Comparison of ENCODE assay signal across 35 cellular contexts in genomic region chr16:67271446-67271845, GRCh38. TPM values are rescaled to one million over a fixed set of nuclear protein-coding genes. Genes with fewer than 3 reads are reported as not detected.
DNase-seq lines count a peak whose midpoint lies in the region; ATAC-seq, FAIRE-seq and TF ChIP-seq lines count a peak whose summit lies in the region.
"Had no signal": no experiment of that assay in that cellular context is flagged by ENCODE, and none has a peak within 500 bp of the region (broad histone marks: within the 10 kb centered on the region; RNA-seq: fewer than 3 reads in every experiment).

No MANE protein-coding gene starts in this region.

- POLR2A ChIA-PET in K562 (lab: Yijun Ruan, JAX) = interaction anchor here (0.5 to 1.0 kb wide), 2 partner anchors 35 to 63 kb away, joined by 3 read pairs; no protein-coding TSS in a partner anchor

- H3K4me3 ChIP-seq in K562 (no peak overlapping the region), neuronal stem cell (ENCODE audit: low read length in 2 of 2) (no peak overlapping the region)
- H3K4me3 ChIP-seq: BLaER1 treated with 17β-estradiol and CSF1 and Interleukin-3, amounts not matched to agents 10 nM and 100 nM; SK-N-MC had no signal

- CTCF ChIA-PET in K562 (lab: Yijun Ruan, JAX; ENCODE audit: low intra/inter-chr PET ratio) = no interaction called here

- H4K8ac ChIP-seq in neuronal stem cell (ENCODE audit: low read depth, low read length) = no peak overlapping the region

- H3K9me1 ChIP-seq in K562 (ENCODE audit: control insufficient read depth, insufficient read depth, low read length) = no peaks in the 10 kb centered on the region

- H3K79me2 ChIP-seq in K562 (ENCODE audit: control insufficient read depth, insufficient read depth, low read length) = no peaks in the 10 kb centered on the region

- no peak overlapping the region for H3K4me3 Mint-ChIP-seq in natural killer cell treated with Interleukin-12 subunit alpha and Interleukin-12 subunit beta and Interleukin-15 and Interleukin-18, amount 100 ng/mL, for 72 hours
- no peak overlapping the region for H3K4me3 Mint-ChIP-seq in natural killer cell
- no peak overlapping the region for H3K4me3 Mint-ChIP-seq in stimulated activated effector memory CD8-positive, alpha-beta T cell treated with anti-CD3 and anti-CD28 coated beads, Interleukin-12 subunit alpha, Interleukin-12 subunit beta, amount 100 ng/mL, for 72 hours
- H3K4me3 Mint-ChIP-seq: CD4-positive, alpha-beta memory T cell had no signal

- no peak for FAIRE-seq in K562 (lab: Jason Lieb, UNC)
- FAIRE-seq: A204.1, G401.6, GM12891, GM19239, H1 had no signal

- H3K27me3 Mint-ChIP-seq in natural killer cell treated with Interleukin-12 subunit alpha and Interleukin-12 subunit beta and Interleukin-15 and Interleukin-18, amount 100 ng/mL, for 72 hours = no peaks in the 10 kb centered on the region
- H3K27me3 Mint-ChIP-seq in natural killer cell (ENCODE audit: low read depth in 2 of 2) = no peaks in the 10 kb centered on the region
- H3K27me3 Mint-ChIP-seq: CD4-positive, alpha-beta memory T cell had no signal

- H4K91ac ChIP-seq in neuronal stem cell (ENCODE audit: low read depth, low read length, poor library complexity) = no peak overlapping the region

- TF ChIP-seq POLR2A in K562 (conservative IDR thresholded peaks at IDR 0.05) = no peak

- ATAC-seq in natural killer cell treated with Interleukin-12 subunit alpha and Interleukin-12 subunit beta and Interleukin-15 and Interleukin-18, amount 100 ng/mL, for 72 hours = peak in 1 of 2 donors; percentile 37
- ATAC-seq in natural killer cell (no peak), K562 (no peak), HG02623 (IDR thresholded peaks at IDR 0.05; ENCODE audit: unreplicated experiment) (no peak)
- ATAC-seq in stimulated activated effector memory CD8-positive, alpha-beta T cell treated with anti-CD3 and anti-CD28 coated beads, Interleukin-12 subunit alpha, Interleukin-12 subunit beta, amount 100 ng/mL, for 72 hours = peak; percentile 16
- ATAC-seq: PC-3 had no signal

- no peaks in the 10 kb centered on the region for H4K20me1 ChIP-seq in K562 (replicated peaks; ENCODE audit: control insufficient read depth, insufficient read depth, low read length)

- H3K4me2 ChIP-seq in K562 (ENCODE audit: insufficient read depth, low read length) (no peak overlapping the region), neuronal stem cell (ENCODE audit: insufficient read depth, low read length, poor library complexity, severe bottlenecking) (no peak overlapping the region)
- H3K4me2 ChIP-seq: BLaER1 treated with 17β-estradiol and CSF1 and Interleukin-3, amounts not matched to agents 10 nM and 100 nM had no signal

- H3K9me3 ChIP-seq in K562 (replicated peaks; ENCODE audit: control insufficient read depth, insufficient read depth, low read depth, low read length) (no peaks in the 10 kb centered on the region), neuronal stem cell (replicated peaks in 1 of 2; ENCODE audit: control insufficient read depth in 2 of 2, insufficient read depth in 1 of 2, low read depth in 1 of 2, low read length in 2 of 2) (no peaks in the 10 kb centered on the region)
- H3K9me3 ChIP-seq: BLaER1 treated with 17β-estradiol and CSF1 and Interleukin-3, amounts not matched to agents 10 nM and 100 nM had no signal

- H3K14ac ChIP-seq in neuronal stem cell (ENCODE audit: low read length) = no peak overlapping the region

- peaks cover 2% of the 10 kb centered on the region for H3K36me3 Mint-ChIP-seq in natural killer cell treated with Interleukin-12 subunit alpha and Interleukin-12 subunit beta and Interleukin-15 and Interleukin-18, amount 100 ng/mL, for 72 hours
- peaks cover 3% of the 10 kb centered on the region for H3K36me3 Mint-ChIP-seq in natural killer cell
- peaks cover 31% of the 10 kb centered on the region for H3K36me3 Mint-ChIP-seq in stimulated activated effector memory CD8-positive, alpha-beta T cell treated with anti-CD3 and anti-CD28 coated beads, Interleukin-12 subunit alpha, Interleukin-12 subunit beta, amount 100 ng/mL, for 72 hours

- H3K36me3 ChIP-seq in K562 (ENCODE audit: control insufficient read depth, insufficient read depth, low read length) (peaks cover 15% of the 10 kb centered on the region; the same call in 1 of the 3 replicates), neuronal stem cell (replicated peaks in 1 of 2; ENCODE audit: control insufficient read depth in 2 of 2, insufficient read depth in 2 of 2, low read length in 2 of 2) (no peaks in the 10 kb centered on the region)

- TF ChIP-seq CTCF in natural killer cell (IDR thresholded peaks at IDR 0.05) (no peak), K562 (IDR thresholded peaks at IDR 0.05 in 2 of 3, conservative IDR thresholded peaks at IDR 0.05 in 1 of 3; ENCODE audit: insufficient read depth in 2 of 3, low read depth in 1 of 3, low read length in 3 of 3) (no peak)

- no peak overlapping the region for H2BK5ac ChIP-seq in neuronal stem cell (ENCODE audit: low read length)

- H3K27ac ChIP-seq in K562 (ENCODE audit: extremely low read depth, low read depth, low read length) (no peak overlapping the region), neuronal stem cell (replicated peaks; ENCODE audit: low read length) (no peak overlapping the region)
- H3K27ac ChIP-seq: BLaER1 treated with 17β-estradiol and CSF1 and Interleukin-3, amounts not matched to agents 10 nM and 100 nM; SK-N-MC had no signal

- H3K18ac ChIP-seq in neuronal stem cell (ENCODE audit: low read length) = no peak overlapping the region

- WGBS in K562 (ENCODE audit: insufficient coverage, low coverage, missing lambda C conversion rate) = 85% methylated on average over 4 of the region's 4 CpGs
- WGBS in neuronal stem cell (ENCODE audit: extremely low coverage in 2 of 2, insufficient read length in 2 of 2, insufficient replicate concordance in 1 of 2), 2 donors = no CpG with 5 or more reads among the region's 4 CpGs

- H3K79me1 ChIP-seq in neuronal stem cell (ENCODE audit: low read depth, low read length) = peaks cover 2% of the 10 kb centered on the region

- H2AK5ac ChIP-seq in neuronal stem cell (ENCODE audit: low read depth, low read length) = no peak overlapping the region

- H3K9me3 Mint-ChIP-seq in natural killer cell treated with Interleukin-12 subunit alpha and Interleukin-12 subunit beta and Interleukin-15 and Interleukin-18, amount 100 ng/mL, for 72 hours = no peaks in the 10 kb centered on the region
- no peaks in the 10 kb centered on the region for H3K9me3 Mint-ChIP-seq in natural killer cell
- H3K9me3 Mint-ChIP-seq in stimulated activated effector memory CD8-positive, alpha-beta T cell treated with anti-CD3 and anti-CD28 coated beads, Interleukin-12 subunit alpha, Interleukin-12 subunit beta, amount 100 ng/mL, for 72 hours = no peaks in the 10 kb centered on the region
- H3K9me3 Mint-ChIP-seq: CD4-positive, alpha-beta memory T cell had no signal

- no TSS peak for BruUV-seq in K562 (replicated peaks; lab: Mats Ljungman, UMichigan)

- no peak for TF ChIP-seq EP300 in K562 (IDR thresholded peaks at IDR 0.05; ENCODE audit: low read length)

- H2BK120ac ChIP-seq in neuronal stem cell (ENCODE audit: low read depth, low read length) = no peak overlapping the region

- peaks cover 3 to 5% of the 10 kb centered on the region in 2 donors for H3K4me1 Mint-ChIP-seq in natural killer cell treated with Interleukin-12 subunit alpha and Interleukin-12 subunit beta and Interleukin-15 and Interleukin-18, amount 100 ng/mL, for 72 hours (ENCODE audit: low read depth in 2 of 2)
- H3K4me1 Mint-ChIP-seq in natural killer cell = peaks cover 0 to 3% of the 10 kb centered on the region in 2 donors
- H3K4me1 Mint-ChIP-seq in stimulated activated effector memory CD8-positive, alpha-beta T cell treated with anti-CD3 and anti-CD28 coated beads, Interleukin-12 subunit alpha, Interleukin-12 subunit beta, amount 100 ng/mL, for 72 hours = peaks cover 4% of the 10 kb centered on the region

- H2BK15ac ChIP-seq in neuronal stem cell (ENCODE audit: low read length) = peak overlapping the region; percentile 75

- TF ChIP-seq RAD21 in K562 (CRISPR knock-in tag; conservative IDR thresholded peaks at IDR 0.05 in 1 of 2, IDR thresholded peaks at IDR 0.05 in 1 of 2) = no peak

- H3K27me3 ChIP-seq in K562 (ENCODE audit: control insufficient read depth in 2 of 2, insufficient read depth in 2 of 2, low read length in 2 of 2) (no peaks in the 10 kb centered on the region), neuronal stem cell (ENCODE audit: control insufficient read depth in 3 of 3, insufficient read depth in 3 of 3, low read depth in 1 of 3, low read length in 3 of 3) (peaks cover 0 to 3% (median 2%) of the 10 kb centered on the region in 3 experiments)
- H3K27me3 ChIP-seq: BLaER1 treated with 17β-estradiol and CSF1 and Interleukin-3, amounts not matched to agents 10 nM and 100 nM had no signal

- H2AFZ ChIP-seq in K562 (ENCODE audit: low read depth, low read length) (no peak overlapping the region), neuronal stem cell (ENCODE audit: low read length) (no peak overlapping the region)

- no peak overlapping the region for H3K27ac Mint-ChIP-seq in natural killer cell treated with Interleukin-12 subunit alpha and Interleukin-12 subunit beta and Interleukin-15 and Interleukin-18, amount 100 ng/mL, for 72 hours
- no peak overlapping the region for H3K27ac Mint-ChIP-seq in natural killer cell
- H3K27ac Mint-ChIP-seq in stimulated activated effector memory CD8-positive, alpha-beta T cell treated with anti-CD3 and anti-CD28 coated beads, Interleukin-12 subunit alpha, Interleukin-12 subunit beta, amount 100 ng/mL, for 72 hours = peak overlapping the region; percentile 37
- H3K27ac Mint-ChIP-seq: CD4-positive, alpha-beta memory T cell had no signal

- no peak overlapping the region for H2BK12ac ChIP-seq in neuronal stem cell (ENCODE audit: low read length)

- H3K4me1 ChIP-seq in K562 (replicated peaks in 1 of 2; ENCODE audit: control insufficient read depth in 2 of 2, insufficient read depth in 2 of 2, low read length in 2 of 2) = peaks cover 23 to 29% of the 10 kb centered on the region in 2 experiments
- no peaks in the 10 kb centered on the region for H3K4me1 ChIP-seq in neuronal stem cell (ENCODE audit: control insufficient read depth in 2 of 2, insufficient read depth in 1 of 2, low read depth in 1 of 2, low read length in 2 of 2)

- H3K23ac ChIP-seq in neuronal stem cell (ENCODE audit: low read depth, low read length, poor library complexity) = no peak overlapping the region

- DNase-seq in natural killer cell treated with Interleukin-12 subunit alpha and Interleukin-12 subunit beta and Interleukin-15 and Interleukin-18, amount 100 ng/mL, for 72 hours (ENCODE audit: low spot score) = peak; percentile 48
- no peak for DNase-seq in natural killer cell
- no peak for DNase-seq in K562 (ENCODE audit: extremely low read depth in 1 of 4, low spot score in 3 of 4)
- no peak for DNase-seq in neuronal stem cell (ENCODE audit: low spot score)
- DNase-seq in stimulated activated effector memory CD8-positive, alpha-beta T cell treated with anti-CD3 and anti-CD28 coated beads, Interleukin-12 subunit alpha, Interleukin-12 subunit beta, amount 100 ng/mL, for 72 hours (ENCODE audit: low spot score in 2 of 2) = no peak
- DNase-seq in C1 segment of cervical spinal cord (lab: John Stamatoyannopoulos, UW) = no peak
- no peak for DNase-seq in NCI-H1105 treated with DMSO at 0.1 percent for 48 hours (lab: John Stamatoyannopoulos, UW)
- DNase-seq: AML-193; CD4-positive, alpha-beta memory T cell; COR-L47; HCEC 1CT; KBM-7; MV-4-11; NCI-H1105; NCI-H146; NCI-H1930; NCI-H2107; NCI-H446; NCI-H524 treated with DMSO at 0.1 percent for 48 hours; NCI-H774; NK-92 treated with Interleukin-12 subunit alpha and Interleukin-12 subunit beta, amount 100 ng/mL, for 24 hours; PC-3; RPMI8226; SIG-M5 had no signal

- H3K4ac ChIP-seq in neuronal stem cell (ENCODE audit: low read length) = peak overlapping the region; percentile 66

- H3K9ac ChIP-seq in K562 (ENCODE audit: insufficient read depth in 1 of 2, low read depth in 2 of 2, low read length in 2 of 2) = 0 out of 4 replicates have a peak overlapping the region, but pooled peaks of 1 of the 2 experiments have one; percentile 31
- H3K9ac ChIP-seq in neuronal stem cell (ENCODE audit: low read depth, low read length, poor library complexity) = no peak overlapping the region
- H3K9ac ChIP-seq: BLaER1 treated with 17β-estradiol and CSF1 and Interleukin-3, amounts not matched to agents 10 nM and 100 nM had no signal

- intact Hi-C loops in natural killer cell (cut with micrococcal nuclease) (no loop called here), K562 (cut with micrococcal nuclease) (no loop called here)

- in situ Hi-C loops in K562 (cut with MboI) = no loop called here

RNA-seq across cellular contexts. Expression of gene PLEKHG4, which starts 7.9 kb away (rescaled TPM):
- 1 to 10 TPM; 5.8 to 8.7 TPM for total RNA-seq in natural killer cell treated with Interleukin-12 subunit alpha and Interleukin-12 subunit beta and Interleukin-15 and Interleukin-18, amount 100 ng/mL, for 72 hours
- total RNA-seq in natural killer cell (10 to 100 TPM in 1 of 3 donors, 1 to 10 TPM in 2; 6.8 to 14.7 (median 8.5) TPM), K562 (2014; rRNA removed) (25.2 and 30.8 TPM in 2 replicates), K562 (2014; rRNA removed; fragmentation: Illumina TruSeq; extraction: Trizol) (8.4 and 12.2 TPM in 2 replicates), K562 (2015; rRNA removed; fragmentation: Illumina TruSeq; extraction: Trizol) (17.1 and 17.9 TPM in 2 replicates), K562 (2021) (32.8 and 35.4 TPM in 2 replicates)
- total RNA-seq in K562 (2011; cell fraction: chromatin; rRNA removed; ENCODE audit: low replicate concordance) = 35.5 and 125 TPM in 2 replicates
- total RNA-seq in K562 (2011; cell fraction: nucleolus; rRNA removed) = 104 and 108 TPM in 2 replicates
- total RNA-seq in K562 (2011; cell fraction: nucleoplasm; rRNA removed) = 56.2 and 56.3 TPM in 2 replicates
- polyA plus RNA-seq in K562 (2011; rRNA removed) (25.3 and 38.6 TPM in 2 replicates), K562 (2014; fragmentation: Illumina TruSeq; extraction: Trizol) (14.9 and 23.8 TPM in 2 replicates), K562 (2014; fragmentation: Nextera tagmentation; extraction: Ambion mirVana) (1 to 10 TPM; 3.7 to 4.7 TPM), K562 (2014; rRNA removed) (33.5 and 36.8 TPM in 2 replicates)
- polyA plus RNA-seq in K562 (2011; cell fraction: cytosol; rRNA removed) = 31.4 and 51.4 TPM in 2 replicates
- polyA plus RNA-seq in K562 (2011; cell fraction: nucleus; rRNA removed) = 233 and 335 TPM in 2 replicates
- polyA plus RNA-seq in K562 (2012) = 20.8 and 43.5 TPM in 2 replicates
- polyA minus RNA-seq in K562 (2011; rRNA and poly(A)+ RNA removed) = 8.0 and 10.5 TPM in 2 replicates
- 19.2 and 26.7 TPM in 2 replicates for polyA minus RNA-seq in K562 (2011; cell fraction: cytosol; rRNA and poly(A)+ RNA removed)
- 35.8 and 36.2 TPM in 2 replicates for polyA minus RNA-seq in K562 (2011; cell fraction: nucleus; rRNA and poly(A)+ RNA removed)
- 2.4 TPM for polyA plus RNA-seq in neuronal stem cell (2013, experiment 1 of 2)
- 3.0 TPM for polyA plus RNA-seq in neuronal stem cell (2013, experiment 2 of 2)

RNA-seq across cellular contexts. Expression of gene SLC9A5, which starts 22.7 kb away (rescaled TPM):
- total RNA-seq in natural killer cell treated with Interleukin-12 subunit alpha and Interleukin-12 subunit beta and Interleukin-15 and Interleukin-18, amount 100 ng/mL, for 72 hours = 1 to 10 TPM; 1.4 to 5.9 TPM
- total RNA-seq in natural killer cell = 1 to 10 TPM; 1.2 to 2.6 (median 1.6) TPM
- total RNA-seq in K562 (2011; cell fraction: chromatin; rRNA removed; ENCODE audit: low replicate concordance) = 11.2 and 22.6 TPM in 2 replicates
- 13.6 and 15.5 TPM in 2 replicates for total RNA-seq in K562 (2011; cell fraction: nucleolus; rRNA removed)
- total RNA-seq in K562 (2011; cell fraction: nucleoplasm; rRNA removed) = 10.0 and 10.3 TPM in 2 replicates
- total RNA-seq in K562 (2014; rRNA removed) = 1.2 and 1.6 TPM in 2 replicates
- total RNA-seq in K562 (2014; rRNA removed; fragmentation: Illumina TruSeq; extraction: Trizol) = 0.69 and 0.70 TPM in 2 replicates
- 0.72 TPM in 2 replicates for total RNA-seq in K562 (2015; rRNA removed; fragmentation: Illumina TruSeq; extraction: Trizol)
- total RNA-seq in K562 (2021) = 2.5 and 3.1 TPM in 2 replicates
- 2.6 and 3.4 TPM in 2 replicates for polyA plus RNA-seq in K562 (2011; rRNA removed)
- 1.8 and 2.4 TPM in 2 replicates for polyA plus RNA-seq in K562 (2011; cell fraction: cytosol; rRNA removed)
- 25.0 and 34.4 TPM in 2 replicates for polyA plus RNA-seq in K562 (2011; cell fraction: nucleus; rRNA removed)
- 2.1 and 3.4 TPM in 2 replicates for polyA plus RNA-seq in K562 (2012)
- polyA plus RNA-seq in K562 (2014; fragmentation: Illumina TruSeq; extraction: Trizol) = 1.5 and 1.8 TPM in 2 replicates
- polyA plus RNA-seq in K562 (2014; fragmentation: Nextera tagmentation; extraction: Ambion mirVana) = under 1 TPM; 0.06 to 0.07 TPM
- 2.7 and 2.8 TPM in 2 replicates for polyA plus RNA-seq in K562 (2014; rRNA removed)
- polyA minus RNA-seq in K562 (2011; rRNA and poly(A)+ RNA removed) = 1.2 and 1.3 TPM in 2 replicates
- polyA minus RNA-seq in K562 (2011; cell fraction: cytosol; rRNA and poly(A)+ RNA removed) = 0.91 and 1.5 TPM in 2 replicates
- polyA minus RNA-seq in K562 (2011; cell fraction: nucleus; rRNA and poly(A)+ RNA removed) = 4.4 and 4.7 TPM in 2 replicates
- polyA plus RNA-seq in neuronal stem cell (2013, experiment 1 of 2) = 2.6 TPM
- 2.3 TPM for polyA plus RNA-seq in neuronal stem cell (2013, experiment 2 of 2)

RNA-seq across cellular contexts. Expression of gene FHOD1, which starts 24.2 kb away (rescaled TPM):
- total RNA-seq in natural killer cell treated with Interleukin-12 subunit alpha and Interleukin-12 subunit beta and Interleukin-15 and Interleukin-18, amount 100 ng/mL, for 72 hours = 100 to 1,000 TPM; 156 to 160 TPM
- total RNA-seq in natural killer cell = 10 to 100 TPM; 79.3 to 96.8 (median 89.2) TPM
- 215 and 563 TPM in 2 replicates for total RNA-seq in K562 (2011; cell fraction: chromatin; rRNA removed; ENCODE audit: low replicate concordance)
- total RNA-seq in K562 (2011; cell fraction: nucleolus; rRNA removed) = 341 and 352 TPM in 2 replicates
- 210 and 234 TPM in 2 replicates for total RNA-seq in K562 (2011; cell fraction: nucleoplasm; rRNA removed)
- 47.9 and 57.6 TPM in 2 replicates for total RNA-seq in K562 (2014; rRNA removed)
- 16.2 and 26.9 TPM in 2 replicates for total RNA-seq in K562 (2014; rRNA removed; fragmentation: Illumina TruSeq; extraction: Trizol)
- 21.1 and 21.8 TPM in 2 replicates for total RNA-seq in K562 (2015; rRNA removed; fragmentation: Illumina TruSeq; extraction: Trizol)
- 113 and 126 TPM in 2 replicates for total RNA-seq in K562 (2021)
- polyA plus RNA-seq in K562 (2011; rRNA removed) = 32.3 and 65.2 TPM in 2 replicates
- polyA plus RNA-seq in K562 (2011; cell fraction: cytosol; rRNA removed) = 33.8 and 42.7 TPM in 2 replicates
- polyA plus RNA-seq in K562 (2011; cell fraction: nucleus; rRNA removed) = 385 and 440 TPM in 2 replicates
- 73.5 and 82.7 TPM in 2 replicates for polyA plus RNA-seq in K562 (2012)
- polyA plus RNA-seq in K562 (2014; fragmentation: Illumina TruSeq; extraction: Trizol) = 48.2 and 49.9 TPM in 2 replicates
- 10 to 100 TPM; 18.7 to 19.2 TPM for polyA plus RNA-seq in K562 (2014; fragmentation: Nextera tagmentation; extraction: Ambion mirVana)
- 63.0 and 63.7 TPM in 2 replicates for polyA plus RNA-seq in K562 (2014; rRNA removed)
- 19.6 and 21.8 TPM in 2 replicates for polyA minus RNA-seq in K562 (2011; rRNA and poly(A)+ RNA removed)
- 36.4 and 51.4 TPM in 2 replicates for polyA minus RNA-seq in K562 (2011; cell fraction: cytosol; rRNA and poly(A)+ RNA removed)
- polyA minus RNA-seq in K562 (2011; cell fraction: nucleus; rRNA and poly(A)+ RNA removed) = 49.3 and 53.6 TPM in 2 replicates
- polyA plus RNA-seq in neuronal stem cell (2013, experiment 1 of 2) = 15.0 TPM
- 14.0 TPM for polyA plus RNA-seq in neuronal stem cell (2013, experiment 2 of 2)

RNA-seq across cellular contexts. Expression of gene TMEM208, which starts 44.5 kb away (rescaled TPM):
- 10 to 100 TPM; 55.1 to 56.1 TPM for total RNA-seq in natural killer cell treated with Interleukin-12 subunit alpha and Interleukin-12 subunit beta and Interleukin-15 and Interleukin-18, amount 100 ng/mL, for 72 hours
- 10 to 100 TPM; 34.5 to 39.2 (median 36.7) TPM for total RNA-seq in natural killer cell
- 63.5 and 134 TPM in 2 replicates for total RNA-seq in K562 (2011; cell fraction: chromatin; rRNA removed; ENCODE audit: low replicate concordance)
- total RNA-seq in K562 (2011; cell fraction: nucleolus; rRNA removed) = 154 and 182 TPM in 2 replicates
- total RNA-seq in K562 (2011; cell fraction: nucleoplasm; rRNA removed) = 105 and 122 TPM in 2 replicates
- total RNA-seq in K562 (2014; rRNA removed) = 43.6 and 46.8 TPM in 2 replicates
- 25.2 and 31.8 TPM in 2 replicates for total RNA-seq in K562 (2014; rRNA removed; fragmentation: Illumina TruSeq; extraction: Trizol)
- 33.3 and 37.4 TPM in 2 replicates for total RNA-seq in K562 (2015; rRNA removed; fragmentation: Illumina TruSeq; extraction: Trizol)
- 46.5 and 54.3 TPM in 2 replicates for total RNA-seq in K562 (2021)
- 55.8 and 67.8 TPM in 2 replicates for polyA plus RNA-seq in K562 (2011; rRNA removed)
- polyA plus RNA-seq in K562 (2011; cell fraction: cytosol; rRNA removed) = 113 and 129 TPM in 2 replicates
- polyA plus RNA-seq in K562 (2011; cell fraction: nucleus; rRNA removed) = 65.0 and 95.7 TPM in 2 replicates
- polyA plus RNA-seq in K562 (2012) = 48.4 and 51.3 TPM in 2 replicates
- 54.1 and 61.7 TPM in 2 replicates for polyA plus RNA-seq in K562 (2014; fragmentation: Illumina TruSeq; extraction: Trizol)
- 100 to 1,000 TPM; 233 to 239 TPM for polyA plus RNA-seq in K562 (2014; fragmentation: Nextera tagmentation; extraction: Ambion mirVana)
- polyA plus RNA-seq in K562 (2014; rRNA removed) = 64.4 and 72.6 TPM in 2 replicates
- polyA minus RNA-seq in K562 (2011; rRNA and poly(A)+ RNA removed) = 48.1 and 54.8 TPM in 2 replicates
- 21.3 and 27.6 TPM in 2 replicates for polyA minus RNA-seq in K562 (2011; cell fraction: cytosol; rRNA and poly(A)+ RNA removed)
- polyA minus RNA-seq in K562 (2011; cell fraction: nucleus; rRNA and poly(A)+ RNA removed) = 32.0 and 42.5 TPM in 2 replicates
- 22.6 TPM for polyA plus RNA-seq in neuronal stem cell (2013, experiment 1 of 2)
- 21.1 TPM for polyA plus RNA-seq in neuronal stem cell (2013, experiment 2 of 2)

RNA-seq across cellular contexts. Expression of gene KCTD19, which starts 55.1 kb away (rescaled TPM):
- under 1 TPM in 1 of 2 donors, not detected in 1; 0.67 TPM for total RNA-seq in natural killer cell treated with Interleukin-12 subunit alpha and Interleukin-12 subunit beta and Interleukin-15 and Interleukin-18, amount 100 ng/mL, for 72 hours
- not detected for total RNA-seq in natural killer cell
- 1.0 and 1.4 TPM in 2 replicates for total RNA-seq in K562 (2011; cell fraction: chromatin; rRNA removed; ENCODE audit: low replicate concordance)
- 0.33 and 0.53 TPM in 2 replicates for total RNA-seq in K562 (2011; cell fraction: nucleolus; rRNA removed)
- total RNA-seq in K562 (2011; cell fraction: nucleoplasm; rRNA removed) = 0.44 and 0.46 TPM in 2 replicates
- total RNA-seq in K562 (2014; rRNA removed) = 0.29 and 0.91 TPM in 2 replicates
- 0.15 and 0.16 TPM in 2 replicates for total RNA-seq in K562 (2014; rRNA removed; fragmentation: Illumina TruSeq; extraction: Trizol)
- 0.11 and 0.34 TPM in 2 replicates for total RNA-seq in K562 (2015; rRNA removed; fragmentation: Illumina TruSeq; extraction: Trizol)
- total RNA-seq in K562 (2021) = 0.22 and 0.25 TPM in 2 replicates
- 0.32 and 0.33 TPM in 2 replicates for polyA plus RNA-seq in K562 (2011; rRNA removed)
- 0.39 and 0.40 TPM in 2 replicates for polyA plus RNA-seq in K562 (2011; cell fraction: cytosol; rRNA removed)
- polyA plus RNA-seq in K562 (2011; cell fraction: nucleus; rRNA removed) = 0.87 and 0.98 TPM in 2 replicates
- 0.69 and 0.89 TPM in 2 replicates for polyA plus RNA-seq in K562 (2012)
- 0.31 and 0.53 TPM in 2 replicates for polyA plus RNA-seq in K562 (2014; fragmentation: Illumina TruSeq; extraction: Trizol)
- polyA plus RNA-seq in K562 (2014; fragmentation: Nextera tagmentation; extraction: Ambion mirVana) = not detected
- polyA plus RNA-seq in K562 (2014; rRNA removed) = 0.03 TPM in 2 replicates
- 0.04 and 0.30 TPM in 2 replicates for polyA minus RNA-seq in K562 (2011; rRNA and poly(A)+ RNA removed)
- polyA minus RNA-seq in K562 (2011; cell fraction: cytosol; rRNA and poly(A)+ RNA removed) = not detected in 2 replicates
- polyA minus RNA-seq in K562 (2011; cell fraction: nucleus; rRNA and poly(A)+ RNA removed) = 0.44 TPM in 1 of 2 replicates, not detected in the other
- polyA plus RNA-seq in neuronal stem cell (2013, experiment 1 of 2) = 1.4 TPM
- polyA plus RNA-seq in neuronal stem cell (2013, experiment 2 of 2) = 1.3 TPM
- total RNA-seq: CD4-positive, alpha-beta memory T cell; HT-29; LHCN-M2; MCF 10A; PC-3 had no signal
